In the genomic region with DNA sequence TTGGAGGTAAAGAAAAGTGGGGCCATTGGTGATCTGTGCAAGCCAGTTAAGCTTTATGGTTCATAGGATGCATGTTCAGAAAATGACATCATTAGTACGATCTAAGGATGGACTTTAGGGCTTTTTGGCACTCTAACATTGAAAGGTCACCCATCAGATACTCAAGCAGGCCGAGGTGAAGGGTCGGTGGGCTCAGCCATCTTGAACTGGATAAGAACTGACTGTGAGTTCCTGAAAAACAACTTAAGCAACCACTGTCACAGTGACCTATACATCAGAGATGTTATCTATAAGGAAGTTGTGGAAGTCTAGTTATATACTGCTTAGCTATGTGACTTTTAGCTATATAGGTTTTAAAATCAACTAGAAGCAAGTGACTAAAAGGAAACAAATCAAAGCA, we compare ENCODE assay signal across 19 cellular contexts. TPM values are rescaled to one million over a fixed set of nuclear protein-coding genes. Genes with fewer than 3 reads are reported as not detected.
DNase-seq lines count a peak whose midpoint lies in the region; ATAC-seq, FAIRE-seq and TF ChIP-seq lines count a peak whose summit lies in the region.
"Had no signal": no experiment of that assay in that cellular context is flagged by ENCODE, and none has a peak within 500 bp of the region (broad histone marks: within the 10 kb centered on the region; RNA-seq: fewer than 3 reads in every experiment).

No MANE protein-coding gene starts in this region.

- no peak overlapping the region for H2BK12ac ChIP-seq in H1 (ENCODE audit: low read depth, low read length)

- intact Hi-C loops in CD4-positive, alpha-beta T cell (cut with DNase I, micrococcal nuclease): no loop called here
- intact Hi-C loops in testis (cut with DNase I; ENCODE audit: low total_unique reads): no loop called here

- H2AFZ ChIP-seq in H1 (ENCODE audit: low read length): 0 out of 2 replicates have a peak overlapping the region, but pooled peaks have one; percentile 16

- TF ChIP-seq CTCF in CD4-positive, alpha-beta T cell (IDR thresholded peaks at IDR 0.05): no peak
- no peak for TF ChIP-seq CTCF in H1 (IDR thresholded peaks at IDR 0.05; ENCODE audit: control extremely low read depth in 1 of 3, insufficient read depth in 1 of 3, low read depth in 1 of 3, low read length in 3 of 3)
- no peak for TF ChIP-seq CTCF in testis (IDR thresholded peaks at IDR 0.05)
- TF ChIP-seq CTCF in Peyer's patch (IDR thresholded peaks at IDR 0.05): no peak

- H3K4me3 ChIP-seq in H1 (ENCODE audit: extremely low read depth in 1 of 4, insufficient read depth in 2 of 4, low read depth in 3 of 4, low read length in 4 of 4) (no peak overlapping the region), testis (no peak overlapping the region), Peyer's patch (no peak overlapping the region)

- H3K27me3 Mint-ChIP-seq in CD4-positive, alpha-beta T cell: no peaks in the 10 kb centered on the region
- H3K27me3 Mint-ChIP-seq: activated naive CD8-positive, alpha-beta T cell; activated T-cell treated with anti-CD3 and anti-CD28 coated beads, Interleukin-2, amount 50 U/mL, for 24 hours had no signal

- no peaks in the 10 kb centered on the region for H4K20me1 ChIP-seq in H1 (replicated peaks in 1 of 2; ENCODE audit: control insufficient read depth in 1 of 2, insufficient read depth in 2 of 2, low read length in 2 of 2)

- H3K4me1 ChIP-seq in H1 (replicated peaks in 1 of 4; ENCODE audit: control insufficient read depth in 3 of 4, insufficient read depth in 4 of 4, low read length in 3 of 4): peaks cover 0 to 7% (median 2%) of the 10 kb centered on the region in 4 experiments; a peak in 3 of 7 replicates
- no peaks in the 10 kb centered on the region for H3K4me1 ChIP-seq in testis
- H3K4me1 ChIP-seq in Peyer's patch: peaks cover 0 to 3% (median 0%) of the 10 kb centered on the region in 4 donors

- no peak overlapping the region for H3K4ac ChIP-seq in H1 (replicated peaks; ENCODE audit: insufficient read length, low read depth, low read length)

- in situ Hi-C loops in KBM-7 (cut with MboI; ENCODE audit: low pct_unique_long_range_greater_than_20kb, low sequenced_read_pairs): no loop called here

- H3K14ac ChIP-seq in H1 (ENCODE audit: insufficient read length): no peak overlapping the region

- WGBS in H1 (ENCODE audit: extremely low coverage in 1 of 2, insufficient coverage in 1 of 2, insufficient read length in 1 of 2, insufficient replicate concordance in 2 of 2, low coverage in 1 of 2, low lambda C conversion rate in 2 of 2, missing lambda C conversion rate in 1 of 2), 2 experiments: 61% methylated on average over 3 of the region's 3 CpGs; no CpG with 5 or more reads in 1 of the 2 experiments
- WGBS in testis, 2 donors: 62 to 66% methylated on average over 3 of the region's 3 CpGs

- no peak overlapping the region for H3K4me3 Mint-ChIP-seq in CD4-positive, alpha-beta T cell
- H3K4me3 Mint-ChIP-seq: activated naive CD8-positive, alpha-beta T cell; activated T-cell treated with anti-CD3 and anti-CD28 coated beads, Interleukin-2, amount 50 U/mL, for 24 hours; CD4-positive, CD25-positive, alpha-beta regulatory T cell had no signal

- H2AK5ac ChIP-seq in H1 (ENCODE audit: low read depth, low read length): no peak overlapping the region

- TF ChIP-seq RAD21 in H1 (IDR thresholded peaks at IDR 0.05 in 1 of 2, conservative IDR thresholded peaks at IDR 0.05 in 1 of 2; ENCODE audit: low read depth in 2 of 2, low read length in 2 of 2): no peak

- no peak overlapping the region for H3K18ac ChIP-seq in H1 (ENCODE audit: extremely low read depth, low read length)

- no peak overlapping the region for H3K4me2 ChIP-seq in H1 (ENCODE audit: insufficient read depth in 1 of 2, low read depth in 2 of 2, low read length in 2 of 2)

- H3K56ac ChIP-seq in H1 (replicated peaks; ENCODE audit: insufficient read length, low read depth, low read length): no peak overlapping the region

- H2BK20ac ChIP-seq in H1 (ENCODE audit: low read length): no peak overlapping the region

- H3K9ac ChIP-seq in H1 (replicated peaks in 1 of 4; ENCODE audit: extremely low read depth in 1 of 4, low read depth in 3 of 4, low read length in 3 of 4): no peak overlapping the region

- FAIRE-seq in H1 (lab: Jason Lieb, UNC): no peak

- POLR2A ChIA-PET in CD4-positive, alpha-beta T cell (lab: Charles Lee): no interaction called here
- POLR2A ChIA-PET in H1 (lab: Charles Lee; ENCODE audit: partially characterized antibody): no interaction called here

- no peak overlapping the region for H2BK5ac ChIP-seq in H1 (ENCODE audit: low read depth, low read length)

- no peaks in the 10 kb centered on the region; the same call in 1 of the 2 replicates for H3K23me2 ChIP-seq in H1 (ENCODE audit: low read depth, low read length)

- TF ChIP-seq EP300 in H1 (IDR thresholded peaks at IDR 0.05; ENCODE audit: borderline replicate concordance in 1 of 2, low read depth in 2 of 2, low read length in 2 of 2): no peak

- H3K23ac ChIP-seq in H1 (ENCODE audit: insufficient read length): no peak overlapping the region

- H3K9me3 ChIP-seq in CD4-positive, alpha-beta T cell (ENCODE audit: control insufficient read depth, low read length): no peaks in the 10 kb centered on the region
- H3K9me3 ChIP-seq in H1 (ENCODE audit: insufficient read depth in 2 of 2, low read depth in 1 of 2, low read length in 1 of 2) (no peaks in the 10 kb centered on the region), testis (no peaks in the 10 kb centered on the region), Peyer's patch (no peaks in the 10 kb centered on the region)
- H3K9me3 ChIP-seq: neutrophil had no signal

- no peaks in the 10 kb centered on the region for H3K4me1 Mint-ChIP-seq in CD4-positive, alpha-beta T cell (ENCODE audit: low read depth)

- no peaks in the 10 kb centered on the region for H3K79me2 ChIP-seq in H1 (ENCODE audit: control insufficient read depth in 1 of 2, insufficient read depth in 2 of 2, low read length in 2 of 2)

- H3K9me3 Mint-ChIP-seq in CD4-positive, alpha-beta T cell: no peaks in the 10 kb centered on the region
- H3K9me3 Mint-ChIP-seq: activated T-cell treated with anti-CD3 and anti-CD28 coated beads, Interleukin-2, amount 50 U/mL, for 24 hours had no signal

- no peaks in the 10 kb centered on the region for H3K79me1 ChIP-seq in H1 (ENCODE audit: low read depth, low read length)

- ATAC-seq in CD4-positive, alpha-beta T cell (ENCODE audit: poor library complexity): peak; percentile 32
- ATAC-seq in HG03280 (IDR thresholded peaks at IDR 0.05; ENCODE audit: unreplicated experiment): no peak
- ATAC-seq: left ventricle myocardium superior had no signal

- no peaks in the 10 kb centered on the region for H3K27me3 ChIP-seq in CD4-positive, alpha-beta T cell (ENCODE audit: control insufficient read depth, insufficient read depth, low read length)
- H3K27me3 ChIP-seq in H1 (replicated peaks in 1 of 4; ENCODE audit: control insufficient read depth in 3 of 4, extremely low read depth in 1 of 4, insufficient read depth in 3 of 4, low read length in 3 of 4) (no peaks in the 10 kb centered on the region), testis (no peaks in the 10 kb centered on the region), Peyer's patch (no peaks in the 10 kb centered on the region)
- H3K27me3 ChIP-seq: neutrophil had no signal

- no peak overlapping the region for H3K27ac Mint-ChIP-seq in CD4-positive, alpha-beta T cell
- H3K27ac Mint-ChIP-seq: activated naive CD8-positive, alpha-beta T cell; activated T-cell treated with anti-CD3 and anti-CD28 coated beads, Interleukin-2, amount 50 U/mL, for 24 hours had no signal

- H4K91ac ChIP-seq in H1 (replicated peaks; ENCODE audit: insufficient read length, low read length): no peak overlapping the region

- no peak overlapping the region for H4K5ac ChIP-seq in H1 (ENCODE audit: insufficient read length, low read depth, low read length)

- H2BK15ac ChIP-seq in H1 (ENCODE audit: low read length): no peak overlapping the region

- CTCF ChIA-PET in CD4-positive, alpha-beta T cell (lab: Charles Lee): no interaction called here
- CTCF ChIA-PET in H1 (lab: Charles Lee; ENCODE audit: partially characterized antibody): interaction anchor here (2.1 kb wide), 1 partner anchor 38 kb away, joined by 11 read pairs; no protein-coding TSS in a partner anchor

- TF ChIP-seq POLR2A in H1 (IDR thresholded peaks at IDR 0.05; ENCODE audit: control extremely low read depth in 1 of 2, low read depth in 2 of 2, low read length in 2 of 2): no peak
- TF ChIP-seq POLR2A in testis (IDR thresholded peaks at IDR 0.05): no peak
- TF ChIP-seq POLR2A in Peyer's patch (IDR thresholded peaks at IDR 0.05): no peak

- no peak overlapping the region for H4K8ac ChIP-seq in H1 (ENCODE audit: extremely low read depth, insufficient read depth, low read length)

- H2BK120ac ChIP-seq in H1 (replicated peaks; ENCODE audit: low read depth, low read length): no peak overlapping the region

- H3K27ac ChIP-seq in CD4-positive, alpha-beta T cell (ENCODE audit: low read depth, low read length): no peak overlapping the region
- no peak overlapping the region for H3K27ac ChIP-seq in H1 (ENCODE audit: low read depth, low read length)
- no peak overlapping the region for H3K27ac ChIP-seq in testis
- no peak overlapping the region for H3K27ac ChIP-seq in Peyer's patch
- H3K27ac ChIP-seq: neutrophil had no signal

- no peak for DNase-seq in CD4-positive, alpha-beta T cell
- peak; percentile 69 for DNase-seq in KBM-7
- peak; percentile 52 for DNase-seq in SKM-1 (lab: John Stamatoyannopoulos, UW; ENCODE audit: unreplicated experiment)
- DNase-seq in H1 (ENCODE audit: low read depth in 1 of 2, low spot score in 2 of 2): no peak
- DNase-seq in testis: no peak
- DNase-seq in GM19240 (ENCODE audit: insufficient read length, low spot score): no peak
- no peak for DNase-seq in Peyer's patch
- DNase-seq: ACHN; activated T-cell treated with anti-CD3 and anti-CD28 coated beads, Interleukin-2, amount 50 U/mL, for 24 hours; DMS79 treated with DMSO at 0.1 percent for 48 hours; head of caudate nucleus; left ventricle myocardium superior; NCI-H1105 treated with DMSO at 0.1 percent for 48 hours; NCI-H2171; NCI-H748 treated with DMSO at 0.1 percent for 48 hours had no signal

- H3K36me3 Mint-ChIP-seq in CD4-positive, alpha-beta T cell (ENCODE audit: low read depth): no peaks in the 10 kb centered on the region
- H3K36me3 Mint-ChIP-seq: activated naive CD8-positive, alpha-beta T cell; CD4-positive, CD25-positive, alpha-beta regulatory T cell had no signal

- no peaks in the 10 kb centered on the region for H3K36me3 ChIP-seq in H1 (ENCODE audit: control insufficient read depth in 2 of 4, insufficient read depth in 4 of 4, low read length in 3 of 4)
- no peaks in the 10 kb centered on the region for H3K36me3 ChIP-seq in testis (ENCODE audit: low read depth, missing control alignments)
- H3K36me3 ChIP-seq in Peyer's patch: no peaks in the 10 kb centered on the region
- H3K36me3 ChIP-seq: neutrophil had no signal

RNA-seq across cellular contexts. Expression of a gene that starts 13.0 kb away (rescaled TPM):
- total RNA-seq in CD4-positive, alpha-beta T cell: 10 to 100 TPM; 44.2 to 47.0 TPM
- 39.2 and 45.2 TPM in 2 replicates for total RNA-seq in H1 (2021; fragmentation: NEBNext Ultra II Directional; extraction: Animal tissue kit (Norgen Biotek cat#: 25700))
- polyA plus RNA-seq in H1 (2011; rRNA removed) (2.5 and 3.9 TPM in 2 replicates), testis (ENCODE audit: insufficient read depth, low read depth, low replicate concordance) (75.4 TPM)
- polyA plus RNA-seq in H1 (2011; cell fraction: cytosol; rRNA removed): 5.5 TPM
- polyA plus RNA-seq in H1 (2011; cell fraction: nucleus; rRNA removed): 3.7 TPM
- 11.9 to 27.2 TPM (median 16.6 TPM) in 4 replicates for polyA plus RNA-seq in H1 (2012, experiment 1 of 2)
- polyA plus RNA-seq in H1 (2012, experiment 2 of 2): 1.3 TPM
- 13.3 TPM for polyA plus RNA-seq in H1 (2013, experiment 1 of 2)
- 13.1 TPM for polyA plus RNA-seq in H1 (2013, experiment 2 of 2)
- 21.3 and 28.5 TPM in 2 replicates for polyA minus RNA-seq in H1 (2011; rRNA and poly(A)+ RNA removed)
- polyA minus RNA-seq in H1 (2011; cell fraction: cytosol; rRNA and poly(A)+ RNA removed): 8.4 TPM
- 18.7 TPM for polyA minus RNA-seq in H1 (2011; cell fraction: nucleus; rRNA and poly(A)+ RNA removed)
- total RNA-seq in testis (100 to 1,000 TPM in 1 of 2 donors, 10 to 100 TPM in 1; 88.1 to 107 TPM), Peyer's patch (10 to 100 TPM; 43.6 to 69.3 (median 59.8) TPM)

RNA-seq across cellular contexts. Expression of a gene that starts 46.9 kb away (rescaled TPM):
- 10 to 100 TPM; 16.7 to 16.9 TPM for total RNA-seq in CD4-positive, alpha-beta T cell
- total RNA-seq in H1 (2021; fragmentation: NEBNext Ultra II Directional; extraction: Animal tissue kit (Norgen Biotek cat#: 25700)): 404 and 414 TPM in 2 replicates
- 638 and 688 TPM in 2 replicates for polyA plus RNA-seq in H1 (2011; rRNA removed)
- 622 TPM for polyA plus RNA-seq in H1 (2011; cell fraction: cytosol; rRNA removed)
- 664 TPM for polyA plus RNA-seq in H1 (2011; cell fraction: nucleus; rRNA removed)
- 355 to 467 TPM (median 460 TPM) in 4 replicates for polyA plus RNA-seq in H1 (2012, experiment 1 of 2)
- polyA plus RNA-seq in H1 (2012, experiment 2 of 2): 668 TPM
- polyA plus RNA-seq in H1 (2013, experiment 1 of 2): 249 TPM
- 250 TPM for polyA plus RNA-seq in H1 (2013, experiment 2 of 2)
- 889 and 910 TPM in 2 replicates for polyA minus RNA-seq in H1 (2011; rRNA and poly(A)+ RNA removed)
- polyA minus RNA-seq in H1 (2011; cell fraction: cytosol; rRNA and poly(A)+ RNA removed): 394 TPM
- polyA minus RNA-seq in H1 (2011; cell fraction: nucleus; rRNA and poly(A)+ RNA removed): 315 TPM
- 100 to 1,000 TPM; 127 to 178 TPM for total RNA-seq in testis
- polyA plus RNA-seq in testis (ENCODE audit: insufficient read depth, low read depth, low replicate concordance): 237 TPM
- total RNA-seq in Peyer's patch: 10 to 100 TPM; 46.9 to 52.4 (median 49.4) TPM

Comparison
In these comparisons a context has a peak if more than half of its experiments do, and no peak if none do; other contexts are left out.
1. DNase-seq: peak in KBM-7 (single experiment) and SKM-1 (single experiment); none in CD4-positive, alpha-beta T cell (0 of 10), H1 (0 of 2), testis (single experiment), GM19240 (single experiment) and Peyer's patch (0 of 3).